Comparison of ENCODE assay signal across 8 cellular contexts in genomic region chr5:94667937-94668336, GRCh38.
"Had no signal": no experiment of that assay in that cellular context is flagged by ENCODE, and none has a peak within 500 bp of the region (broad histone marks: within the 10 kb centered on the region; RNA-seq: fewer than 3 reads in every experiment).

No MANE protein-coding gene starts in this region.

- H3K4me2 ChIP-seq: GM23338, KMS-11 had no signal

- H3K9me3 Mint-ChIP-seq: GM23338, IgD-negative memory B cell had no signal

- H3K4me1 Mint-ChIP-seq: GM23338, IgD-negative memory B cell had no signal

- DNase-seq: KBM-7 had no signal

- H3K27me3 Mint-ChIP-seq: IgD-negative memory B cell had no signal

- H2AFZ ChIP-seq: GM23338 had no signal

- H3K4me3 ChIP-seq: GM23338, HAP-1 had no signal

- H3K4me3 Mint-ChIP-seq: GM23338, IgD-negative memory B cell had no signal

- H3K9ac ChIP-seq: KMS-11 had no signal

- ATAC-seq: GM23338, HCT116, HepG2 had no signal

- H3K9me3 ChIP-seq: HAP-1 had no signal

- H3K27ac ChIP-seq: HL-60, KMS-11 had no signal
